ENCODE assay signal across 29 cellular contexts in genomic region chr7:16650266-16650665, GRCh38. TPM values are rescaled to one million over a fixed set of nuclear protein-coding genes. Genes with fewer than 3 reads are reported as not detected.
DNase-seq lines count a peak whose midpoint lies in the region; FAIRE-seq and TF ChIP-seq lines count a peak whose summit lies in the region.
"Had no signal": no experiment of that assay in that cellular context is flagged by ENCODE, and none has a peak within 500 bp of the region (broad histone marks: within the 10 kb centered on the region; RNA-seq: fewer than 3 reads in every experiment).

No MANE protein-coding gene starts in this region.

- POLR2A ChIA-PET in HEK293T (lab: Yijun Ruan, JAX) = no interaction called here

- no peak for TF ChIP-seq CTCF in chondrocyte (IDR thresholded peaks at IDR 0.05)
- TF ChIP-seq CTCF in osteocyte (IDR thresholded peaks at IDR 0.05) = no peak
- TF ChIP-seq CTCF in progenitor cell of endocrine pancreas (IDR thresholded peaks at IDR 0.05; ENCODE audit: unreplicated experiment) = no peak

- no peak for DNase-seq in activated naive CD8-positive, alpha-beta T cell treated with anti-CD3 and anti-CD28 coated beads for 36 hours
- DNase-seq in chondrocyte (ENCODE audit: low spot score) (no peak), osteocyte (ENCODE audit: extremely low spot score, unreplicated experiment) (no peak), progenitor cell of endocrine pancreas (ENCODE audit: low spot score, unreplicated experiment) (no peak), HEK293T (ENCODE audit: extremely low spot score) (no peak), posterior vena cava (ENCODE audit: low spot score) (no peak)
- DNase-seq: activated CD8-positive, alpha-beta memory T cell treated with anti-CD3 and anti-CD28 coated beads, Interleukin-2, amount 10 ng/mL, durations not matched to agents 7 days and 5 days; activated naive CD4-positive, alpha-beta T cell treated with anti-CD3 and anti-CD28 coated beads, Interleukin-2, amount 10 ng/mL, durations not matched to agents 7 days and 5 days; CD4-positive, alpha-beta memory T cell; colonic mucosa; DMS 273 treated with DMSO at 0.1 percent for 48 hours; effector CD4-positive, alpha-beta T cell; EL; foreskin fibroblast; H7; hippocampal formation; left cardiac atrium; NCI-H1092; NCI-H1694 treated with DMSO at 0.1 percent for 48 hours; NCI-H446 treated with DMSO at 0.1 percent for 48 hours; retina; stimulated activated CD4-positive, alpha-beta T cell treated with anti-CD3 and anti-CD28 coated beads, Interleukin-1b, Interleukin-23, amount 100 ng/mL, for 48 hours; tibial artery had no signal

- H3K27me3 Mint-ChIP-seq in activated naive CD8-positive, alpha-beta T cell = no peaks in the 10 kb centered on the region
- no peaks in the 10 kb centered on the region for H3K27me3 Mint-ChIP-seq in activated naive CD8-positive, alpha-beta T cell treated with anti-CD3 and anti-CD28 coated beads for 36 hours
- H3K27me3 Mint-ChIP-seq in chondrocyte (ENCODE audit: low read depth) (no peaks in the 10 kb centered on the region), osteocyte (ENCODE audit: unreplicated experiment) (no peaks in the 10 kb centered on the region), progenitor cell of endocrine pancreas (no peaks in the 10 kb centered on the region)
- H3K27me3 Mint-ChIP-seq: activated CD8-positive, alpha-beta memory T cell treated with anti-CD3 and anti-CD28 coated beads, Interleukin-2, amount 10 ng/mL, durations not matched to agents 7 days and 5 days; activated naive CD4-positive, alpha-beta T cell treated with anti-CD3 and anti-CD28 coated beads, Interleukin-2, amount 10 ng/mL, durations not matched to agents 7 days and 5 days; CD4-positive, alpha-beta memory T cell had no signal

- H3K27ac Mint-ChIP-seq in activated naive CD8-positive, alpha-beta T cell = no peak overlapping the region
- no peak overlapping the region for H3K27ac Mint-ChIP-seq in activated naive CD8-positive, alpha-beta T cell treated with anti-CD3 and anti-CD28 coated beads for 36 hours
- H3K27ac Mint-ChIP-seq in chondrocyte (ENCODE audit: unreplicated experiment) (peak overlapping the region; percentile 60), osteocyte (ENCODE audit: unreplicated experiment) (peak overlapping the region; percentile 67), progenitor cell of endocrine pancreas (no peak overlapping the region)
- H3K27ac Mint-ChIP-seq: activated CD8-positive, alpha-beta memory T cell treated with anti-CD3 and anti-CD28 coated beads, Interleukin-2, amount 10 ng/mL, durations not matched to agents 7 days and 5 days; activated naive CD4-positive, alpha-beta T cell treated with anti-CD3 and anti-CD28 coated beads, Interleukin-2, amount 10 ng/mL, durations not matched to agents 7 days and 5 days; activated T-helper 1 cell treated with anti-CD3 and anti-CD28 coated beads, Interleukin-12 subunit alpha, Interleukin-12 subunit beta, Interleukin-2, Interleukin-4 antibody, amounts not matched to agents 30 ng/mL and 10 ng/mL and 1 ng/mL, durations not matched to agents 14 hours and 24 hours and 36 hours; nephron; WTC11 had no signal

- peak; percentile 37 for FAIRE-seq in G401.6 (lab: Jason Lieb, UNC)
- FAIRE-seq: GM12878 had no signal

- H3K9me3 Mint-ChIP-seq in activated naive CD8-positive, alpha-beta T cell (ENCODE audit: low read depth) = no peaks in the 10 kb centered on the region
- H3K9me3 Mint-ChIP-seq in activated naive CD8-positive, alpha-beta T cell treated with anti-CD3 and anti-CD28 coated beads for 36 hours = no peaks in the 10 kb centered on the region
- H3K9me3 Mint-ChIP-seq in chondrocyte (ENCODE audit: low read depth) (no peaks in the 10 kb centered on the region), osteocyte (ENCODE audit: unreplicated experiment) (no peaks in the 10 kb centered on the region), progenitor cell of endocrine pancreas (ENCODE audit: low read depth) (no peaks in the 10 kb centered on the region)
- H3K9me3 Mint-ChIP-seq: activated naive CD4-positive, alpha-beta T cell treated with anti-CD3 and anti-CD28 coated beads, Interleukin-2, amount 10 ng/mL, durations not matched to agents 7 days and 5 days; activated T-helper 1 cell treated with anti-CD3 and anti-CD28 coated beads, Interleukin-12 subunit alpha, Interleukin-12 subunit beta, Interleukin-2, Interleukin-4 antibody, amounts not matched to agents 30 ng/mL and 10 ng/mL and 1 ng/mL, durations not matched to agents 14 hours and 24 hours and 36 hours; CD4-positive, alpha-beta memory T cell; nephron; WTC11 had no signal

- CTCF ChIA-PET in HEK293T (lab: Yijun Ruan, JAX) = no interaction called here

- peak overlapping the region; percentile 62 for H3K4me3 Mint-ChIP-seq in activated naive CD8-positive, alpha-beta T cell
- H3K4me3 Mint-ChIP-seq in activated naive CD8-positive, alpha-beta T cell treated with anti-CD3 and anti-CD28 coated beads for 36 hours = no peak overlapping the region
- no peak overlapping the region for H3K4me3 Mint-ChIP-seq in chondrocyte (ENCODE audit: unreplicated experiment)
- H3K4me3 Mint-ChIP-seq in osteocyte (ENCODE audit: unreplicated experiment) = no peak overlapping the region
- no peak overlapping the region for H3K4me3 Mint-ChIP-seq in progenitor cell of endocrine pancreas (ENCODE audit: low read depth)
- H3K4me3 Mint-ChIP-seq: activated CD8-positive, alpha-beta memory T cell treated with anti-CD3 and anti-CD28 coated beads, Interleukin-2, amount 10 ng/mL, durations not matched to agents 7 days and 5 days; activated naive CD4-positive, alpha-beta T cell treated with anti-CD3 and anti-CD28 coated beads, Interleukin-2, amount 10 ng/mL, durations not matched to agents 7 days and 5 days; activated T-helper 1 cell treated with anti-CD3 and anti-CD28 coated beads, Interleukin-12 subunit alpha, Interleukin-12 subunit beta, Interleukin-2, Interleukin-4 antibody, amounts not matched to agents 30 ng/mL and 10 ng/mL and 1 ng/mL, durations not matched to agents 14 hours and 24 hours and 36 hours; nephron; WTC11 had no signal

- peaks cover 69% of the 10 kb centered on the region for H3K4me1 Mint-ChIP-seq in activated naive CD8-positive, alpha-beta T cell (ENCODE audit: low read depth)
- peaks cover 62% of the 10 kb centered on the region for H3K4me1 Mint-ChIP-seq in activated naive CD8-positive, alpha-beta T cell treated with anti-CD3 and anti-CD28 coated beads for 36 hours
- H3K4me1 Mint-ChIP-seq in chondrocyte (ENCODE audit: low read depth) (peaks cover 51% of the 10 kb centered on the region), osteocyte (ENCODE audit: unreplicated experiment) (peaks cover 49% of the 10 kb centered on the region), progenitor cell of endocrine pancreas (ENCODE audit: low read depth) (peaks cover 30% of the 10 kb centered on the region)

- intact Hi-C loops in posterior vena cava (cut with DNase I) = no loop called here

- H3K36me3 Mint-ChIP-seq in activated naive CD8-positive, alpha-beta T cell = peaks cover 13% of the 10 kb centered on the region
- H3K36me3 Mint-ChIP-seq in activated naive CD8-positive, alpha-beta T cell treated with anti-CD3 and anti-CD28 coated beads for 36 hours = peaks cover 58% of the 10 kb centered on the region
- H3K36me3 Mint-ChIP-seq in chondrocyte (ENCODE audit: low read depth) (no peaks in the 10 kb centered on the region), osteocyte (ENCODE audit: unreplicated experiment) (no peaks in the 10 kb centered on the region), progenitor cell of endocrine pancreas (ENCODE audit: insufficient read depth) (no peaks in the 10 kb centered on the region)
- H3K36me3 Mint-ChIP-seq: WTC11 had no signal

TF ChIP-seq in HEK293T, 16 proteins besides CTCF, POLR2A, EP300 and RAD21:
- TF ChIP-seq BHLHE40 (IDR thresholded peaks at IDR 0.05; ENCODE audit: borderline replicate concordance) (no peak), HDGF (IDR thresholded peaks at IDR 0.05; ENCODE audit: borderline replicate concordance) (no peak), LEF1 (IDR thresholded peaks at IDR 0.05; ENCODE audit: borderline replicate concordance) (no peak), NFRKB (IDR thresholded peaks at IDR 0.05) (no peak), TARDBP (IDR thresholded peaks at IDR 0.05) (no peak), SUZ12 (IDR thresholded peaks at IDR 0.05) (no peak), ARNT (IDR thresholded peaks at IDR 0.05) (no peak), ELF4 (IDR thresholded peaks at IDR 0.05) (no peak), SP1 (IDR thresholded peaks at IDR 0.05) (no peak), FOXM1 (IDR thresholded peaks at IDR 0.05; ENCODE audit: borderline replicate concordance) (no peak), FOXK2 (IDR thresholded peaks at IDR 0.05) (no peak), CTBP1 (IDR thresholded peaks at IDR 0.05; ENCODE audit: borderline replicate concordance) (no peak), ZNF384 (IDR thresholded peaks at IDR 0.05) (no peak)

RNA-seq across cellular contexts. Expression of gene BZW2, which starts 4.3 kb away (rescaled TPM):
- total RNA-seq in activated naive CD8-positive, alpha-beta T cell treated with anti-CD3 and anti-CD28 coated beads for 36 hours = 100 to 1,000 TPM; 158 to 162 TPM
- 42.6 to 50.0 TPM (median 44.8 TPM) in 3 replicates for total RNA-seq in chondrocyte
- 60.9 and 61.3 TPM in 2 replicates for total RNA-seq in osteocyte
- total RNA-seq in progenitor cell of endocrine pancreas = 72.7 and 75.6 TPM in 2 replicates
- total RNA-seq in posterior vena cava = 10 to 100 TPM; 25.1 to 31.3 TPM

RNA-seq across cellular contexts. Expression of gene ANKMY2, which starts 4.7 kb away (rescaled TPM):
- 10 to 100 TPM; 12.1 to 12.5 TPM for total RNA-seq in activated naive CD8-positive, alpha-beta T cell treated with anti-CD3 and anti-CD28 coated beads for 36 hours
- total RNA-seq in chondrocyte (18.0 to 23.3 TPM (median 21.8 TPM) in 3 replicates), osteocyte (16.9 TPM in 2 replicates), progenitor cell of endocrine pancreas (26.4 and 26.5 TPM in 2 replicates), posterior vena cava (10 to 100 TPM; 14.6 to 14.8 TPM)

Comparison
In these comparisons a context has a peak if more than half of its experiments do, and no peak if none do; other contexts are left out.
1. H3K27ac Mint-ChIP-seq: peak in chondrocyte (single experiment) and osteocyte (single experiment); none in activated naive CD8-positive, alpha-beta T cell (single experiment), activated naive CD8-positive, alpha-beta T cell treated with anti-CD3 and anti-CD28 coated beads for 36 hours (single experiment) and progenitor cell of endocrine pancreas (single experiment).